ENCODE assay signal across 11 cellular contexts in the genomic region with DNA sequence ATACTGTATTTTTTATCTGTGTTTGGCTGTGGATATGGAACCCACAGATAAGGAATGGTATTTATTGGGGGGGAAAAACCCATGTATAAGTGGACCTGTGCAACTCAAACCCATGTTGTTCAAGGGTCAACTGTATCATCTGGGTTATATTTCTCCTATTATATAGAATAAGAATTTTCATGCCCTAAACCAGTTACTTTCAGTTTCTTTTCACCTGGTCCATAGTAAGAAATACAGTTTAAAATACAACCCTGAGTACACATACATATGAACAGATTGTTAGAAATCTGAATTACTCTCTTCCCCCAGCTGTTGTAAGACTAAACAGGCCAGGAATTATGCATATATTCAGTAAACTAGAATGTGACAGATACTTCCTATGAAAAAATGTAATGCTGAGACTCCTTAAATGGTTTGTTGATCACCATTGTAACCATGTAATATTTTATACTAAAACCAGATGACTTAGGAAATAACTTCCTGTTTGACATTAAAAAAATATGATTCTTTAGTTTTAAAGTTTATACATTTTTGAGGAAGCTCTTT. TPM values are rescaled to one million over a fixed set of nuclear protein-coding genes. Genes with fewer than 3 reads are reported as not detected.
DNase-seq lines count a peak whose midpoint lies in the region; ATAC-seq and TF ChIP-seq lines count a peak whose summit lies in the region.
"Had no signal": no experiment of that assay in that cellular context is flagged by ENCODE, and none has a peak within 500 bp of the region (broad histone marks: within the 10 kb centered on the region; RNA-seq: fewer than 3 reads in every experiment).

No MANE protein-coding gene starts in this region.

- ATAC-seq in HG03342 (IDR thresholded peaks at IDR 0.05; ENCODE audit: unreplicated experiment) = peak; percentile 49

- no peak for TF ChIP-seq CTCF in osteocyte (IDR thresholded peaks at IDR 0.05)

- peaks cover 7% of the 10 kb centered on the region for H3K36me3 Mint-ChIP-seq in activated naive CD4-positive, alpha-beta T cell treated with anti-CD3 and anti-CD28 coated beads, Interleukin-2, amount 10 ng/mL, durations not matched to agents 7 days and 5 days
- peaks cover 6% of the 10 kb centered on the region for H3K36me3 Mint-ChIP-seq in activated naive CD4-positive, alpha-beta T cell treated with anti-CD3 and anti-CD28 coated beads for 36 hours (ENCODE audit: low read depth)
- H3K36me3 Mint-ChIP-seq in osteocyte (ENCODE audit: unreplicated experiment) = peaks cover 2% of the 10 kb centered on the region

- H3K27ac Mint-ChIP-seq in activated naive CD4-positive, alpha-beta T cell treated with anti-CD3 and anti-CD28 coated beads, Interleukin-2, amount 10 ng/mL, durations not matched to agents 7 days and 5 days = peak overlapping the region; percentile 9
- no peak overlapping the region for H3K27ac Mint-ChIP-seq in activated naive CD4-positive, alpha-beta T cell treated with anti-CD3 and anti-CD28 coated beads for 36 hours
- peak overlapping the region; percentile 73 for H3K27ac Mint-ChIP-seq in osteocyte (ENCODE audit: unreplicated experiment)

- peaks cover 3% of the 10 kb centered on the region for H3K4me1 Mint-ChIP-seq in activated naive CD4-positive, alpha-beta T cell treated with anti-CD3 and anti-CD28 coated beads, Interleukin-2, amount 10 ng/mL, durations not matched to agents 7 days and 5 days
- H3K4me1 Mint-ChIP-seq in activated naive CD4-positive, alpha-beta T cell treated with anti-CD3 and anti-CD28 coated beads for 36 hours (ENCODE audit: low read depth) = peaks cover 11% of the 10 kb centered on the region
- peaks cover 28% of the 10 kb centered on the region for H3K4me1 Mint-ChIP-seq in osteocyte (ENCODE audit: unreplicated experiment)

- intact Hi-C loops in activated naive CD4-positive, alpha-beta T cell treated with anti-CD3 and anti-CD28 coated beads for 36 hours (cut with micrococcal nuclease) = no loop called here

- H3K9me3 Mint-ChIP-seq in activated naive CD4-positive, alpha-beta T cell treated with anti-CD3 and anti-CD28 coated beads, Interleukin-2, amount 10 ng/mL, durations not matched to agents 7 days and 5 days = no peaks in the 10 kb centered on the region
- H3K9me3 Mint-ChIP-seq in activated naive CD4-positive, alpha-beta T cell treated with anti-CD3 and anti-CD28 coated beads for 36 hours = no peaks in the 10 kb centered on the region
- no peaks in the 10 kb centered on the region for H3K9me3 Mint-ChIP-seq in osteocyte (ENCODE audit: unreplicated experiment)

- DNase-seq in activated naive CD4-positive, alpha-beta T cell treated with anti-CD3 and anti-CD28 coated beads, Interleukin-2, amount 10 ng/mL, durations not matched to agents 7 days and 5 days = no peak
- no peak for DNase-seq in activated naive CD4-positive, alpha-beta T cell treated with anti-CD3 and anti-CD28 coated beads for 36 hours
- peak; percentile 28 for DNase-seq in dermis blood vessel endothelial cell
- no peak for DNase-seq in osteocyte (ENCODE audit: extremely low spot score, unreplicated experiment)
- no peak for DNase-seq in glomerular visceral epithelial cell (ENCODE audit: extremely low spot score)
- DNase-seq in NCI-H345 treated with DMSO at 0.1 percent for 48 hours (lab: John Stamatoyannopoulos, UW; ENCODE audit: unreplicated experiment) = no peak
- DNase-seq in nucleus accumbens (lab: John Stamatoyannopoulos, UW) = no peak
- DNase-seq: activated T-cell treated with anti-CD3 and anti-CD28 coated beads, Interleukin-2, amount 50 U/mL, for 48 hours; caudate nucleus; NCI-H2227 treated with DMSO at 0.1 percent for 48 hours had no signal

- H3K27me3 Mint-ChIP-seq in activated naive CD4-positive, alpha-beta T cell treated with anti-CD3 and anti-CD28 coated beads, Interleukin-2, amount 10 ng/mL, durations not matched to agents 7 days and 5 days = no peaks in the 10 kb centered on the region
- H3K27me3 Mint-ChIP-seq in activated naive CD4-positive, alpha-beta T cell treated with anti-CD3 and anti-CD28 coated beads for 36 hours (ENCODE audit: low read depth) = no peaks in the 10 kb centered on the region
- H3K27me3 Mint-ChIP-seq in osteocyte (ENCODE audit: unreplicated experiment) = no peaks in the 10 kb centered on the region

- CTCF ChIA-PET in activated naive CD4-positive, alpha-beta T cell treated with anti-CD3 and anti-CD28 coated beads, Interleukin-2, amount 10 ng/mL, durations not matched to agents 7 days and 5 days (lab: Charles Lee) = interaction anchor here (1.0 kb wide), 1 partner anchor 615 kb away, joined by 5 read pairs; no protein-coding TSS in a partner anchor
- CTCF ChIA-PET in activated naive CD4-positive, alpha-beta T cell treated with anti-CD3 and anti-CD28 coated beads for 36 hours (lab: Charles Lee) = no interaction called here

- no peak overlapping the region for H3K4me3 Mint-ChIP-seq in activated naive CD4-positive, alpha-beta T cell treated with anti-CD3 and anti-CD28 coated beads, Interleukin-2, amount 10 ng/mL, durations not matched to agents 7 days and 5 days
- no peak overlapping the region for H3K4me3 Mint-ChIP-seq in activated naive CD4-positive, alpha-beta T cell treated with anti-CD3 and anti-CD28 coated beads for 36 hours
- H3K4me3 Mint-ChIP-seq in osteocyte (ENCODE audit: unreplicated experiment) = no peak overlapping the region

RNA-seq across cellular contexts. Expression of a gene that starts 52.6 kb away (rescaled TPM):
- total RNA-seq in activated naive CD4-positive, alpha-beta T cell treated with anti-CD3 and anti-CD28 coated beads for 36 hours = under 1 TPM in 1 of 2 experiments, not detected in 1; 0.17 TPM
- total RNA-seq in dermis blood vessel endothelial cell = 0.19 TPM in 1 of 2 replicates, not detected in the other
- 1.2 and 1.9 TPM in 2 replicates for total RNA-seq in osteocyte

RNA-seq across cellular contexts. Expression of a gene that starts 52.7 kb away (rescaled TPM):
- total RNA-seq in activated naive CD4-positive, alpha-beta T cell treated with anti-CD3 and anti-CD28 coated beads for 36 hours = 10 to 100 TPM; 31.5 to 39.4 TPM
- total RNA-seq in dermis blood vessel endothelial cell = 53.8 and 68.7 TPM in 2 replicates
- 66.4 and 79.2 TPM in 2 replicates for total RNA-seq in osteocyte

RNA-seq across cellular contexts. Expression of a gene that starts 54.5 kb away (rescaled TPM):
- 10 to 100 TPM; 27.6 to 28.6 TPM for total RNA-seq in activated naive CD4-positive, alpha-beta T cell treated with anti-CD3 and anti-CD28 coated beads for 36 hours
- total RNA-seq in dermis blood vessel endothelial cell = 3.4 and 3.5 TPM in 2 replicates
- 11.5 and 11.8 TPM in 2 replicates for total RNA-seq in osteocyte
